12 cellular contexts compared by ENCODE assay signal in genomic region chr16:31135535-31136286, GRCh38. TPM values are rescaled to one million over a fixed set of nuclear protein-coding genes. Genes with fewer than 3 reads are reported as not detected.
DNase-seq lines count a peak whose midpoint lies in the region; ATAC-seq and TF ChIP-seq lines count a peak whose summit lies in the region.
"Had no signal": no experiment of that assay in that cellular context is flagged by ENCODE, and none has a peak within 500 bp of the region (broad histone marks: within the 10 kb centered on the region; RNA-seq: fewer than 3 reads in every experiment).

TSS of gene PRSS8 (minus strand) at chr16:31135727. CDS start at chr16:31135498, 229 bp downstream.

- H3K36me3 ChIP-seq in colonic mucosa (no peaks in the 10 kb centered on the region), mesenchymal stem cell (ENCODE audit: control insufficient read depth in 1 of 2, insufficient read depth in 2 of 2, low read depth in 1 of 2, low read length in 2 of 2) (peaks cover 6 to 28% of the 10 kb centered on the region in 2 experiments)

- intact Hi-C loops in colonic mucosa (cut with DNase I) = no loop called here
- intact Hi-C loops in natural killer cell (cut with micrococcal nuclease) = no loop called here

- ATAC-seq in natural killer cell (no peak), HG03565 (IDR thresholded peaks at IDR 0.05; ENCODE audit: unreplicated experiment) (no peak), GM18909 (IDR thresholded peaks at IDR 0.05; ENCODE audit: poor library complexity, unreplicated experiment) (no peak)
- ATAC-seq: sciatic nerve had no signal

- peaks cover 20% of the 10 kb centered on the region for H3K4me1 ChIP-seq in colonic mucosa
- peaks cover 19% of the 10 kb centered on the region for H3K4me1 ChIP-seq in mesenchymal stem cell (ENCODE audit: control insufficient read depth, insufficient read depth, low read depth, low read length)

- no peaks in the 10 kb centered on the region for H3K27me3 Mint-ChIP-seq in natural killer cell (ENCODE audit: low read depth in 2 of 2)
- H3K27me3 Mint-ChIP-seq: CD4-positive, alpha-beta memory T cell had no signal

- WGBS in mesenchymal stem cell = 37% methylated on average over 20 of the region's 22 CpGs

- no peak within 1 kb of the TSS for H2AK5ac ChIP-seq in mesenchymal stem cell (ENCODE audit: low read length, severe bottlenecking)

- no peaks in the 10 kb centered on the region for H3K79me1 ChIP-seq in mesenchymal stem cell (replicated peaks; ENCODE audit: low read length, poor library complexity, severe bottlenecking)

- no peaks in the 10 kb centered on the region for H3K27me3 ChIP-seq in colonic mucosa
- H3K27me3 ChIP-seq in mesenchymal stem cell (ENCODE audit: control insufficient read depth in 1 of 2, insufficient read depth in 1 of 2, low read length in 2 of 2) = peaks cover 8 to 13% of the 10 kb centered on the region in 2 experiments

- H2BK12ac ChIP-seq in mesenchymal stem cell (ENCODE audit: low read length in 2 of 2) = no peak within 1 kb of the TSS

- no peak within 1 kb of the TSS for H2BK5ac ChIP-seq in mesenchymal stem cell (ENCODE audit: low read depth, low read length, poor library complexity, severe bottlenecking)

- no peak within 1 kb of the TSS for H2BK15ac ChIP-seq in mesenchymal stem cell (ENCODE audit: low read depth, poor library complexity, severe bottlenecking)

- no peak within 1 kb of the TSS for H2BK120ac ChIP-seq in mesenchymal stem cell (ENCODE audit: low read depth, low read length)

- no peak for TF ChIP-seq CTCF in 22Rv1 (IDR thresholded peaks at IDR 0.05)
- TF ChIP-seq CTCF in colonic mucosa (IDR thresholded peaks at IDR 0.05) = no peak
- TF ChIP-seq CTCF in natural killer cell (IDR thresholded peaks at IDR 0.05) = no peak

- H3K9me3 Mint-ChIP-seq in natural killer cell = no peaks in the 10 kb centered on the region
- H3K9me3 Mint-ChIP-seq: CD4-positive, alpha-beta memory T cell had no signal

- no peaks in the 10 kb centered on the region for H3K9me3 ChIP-seq in colonic mucosa
- H3K9me3 ChIP-seq in mesenchymal stem cell (ENCODE audit: control insufficient read depth, low read length) = no peaks in the 10 kb centered on the region

- H3K4ac ChIP-seq in mesenchymal stem cell (ENCODE audit: low read depth in 1 of 2, low read length in 2 of 2) = peak within 1 kb of the TSS in 1 of 2 experiments; percentile 30

- no peak within 1 kb of the TSS for H4K91ac ChIP-seq in mesenchymal stem cell (ENCODE audit: low read length)

- no peaks in the 10 kb centered on the region for H3K36me3 Mint-ChIP-seq in natural killer cell

- DNase-seq in HPDE6-E6E7 (ENCODE audit: extremely low spot score) (peak; percentile 76), colonic mucosa (peak; percentile 97), mesenchymal stem cell (no peak), natural killer cell (no peak), HuH-7 (ENCODE audit: low spot score) (no peak)
- DNase-seq: CD4-positive, alpha-beta memory T cell; foreskin fibroblast; NCI-H1417 had no signal

- H2AFZ ChIP-seq in mesenchymal stem cell (ENCODE audit: low read depth, low read length) = no peak within 1 kb of the TSS

- H3K4me2 ChIP-seq in mesenchymal stem cell (ENCODE audit: low read length, poor library complexity, severe bottlenecking) = no peak within 1 kb of the TSS

- H3K23ac ChIP-seq in mesenchymal stem cell (ENCODE audit: low read length in 2 of 2) = no peak within 1 kb of the TSS

- no peaks in the 10 kb centered on the region for H3K4me1 Mint-ChIP-seq in natural killer cell

- H3K9ac ChIP-seq in colonic mucosa (ENCODE audit: low read depth in 2 of 2, low read length in 2 of 2) = peak within 1 kb of the TSS; percentile 79 to 100
- H3K9ac ChIP-seq in mesenchymal stem cell (ENCODE audit: low read length) = no peak within 1 kb of the TSS

- no peak within 1 kb of the TSS for H3K4me3 Mint-ChIP-seq in natural killer cell
- H3K4me3 Mint-ChIP-seq: CD4-positive, alpha-beta memory T cell had no signal

- H3K14ac ChIP-seq in mesenchymal stem cell (ENCODE audit: low read length in 2 of 2) = no peak within 1 kb of the TSS

- H3K27ac Mint-ChIP-seq in natural killer cell = no peak within 1 kb of the TSS

- H4K8ac ChIP-seq in mesenchymal stem cell (ENCODE audit: low read length) = peak within 1 kb of the TSS; percentile 49

- H3K4me3 ChIP-seq in colonic mucosa (peak within 1 kb of the TSS; percentile 63), mesenchymal stem cell (ENCODE audit: insufficient read depth in 1 of 2, low read depth in 1 of 2, low read length in 2 of 2) (no peak within 1 kb of the TSS)

- H3K27ac ChIP-seq in 22Rv1 (peak within 1 kb of the TSS; percentile 42), colonic mucosa (peak within 1 kb of the TSS; percentile 98), mesenchymal stem cell (ENCODE audit: low read length, poor library complexity, severe bottlenecking) (no peak within 1 kb of the TSS)

- H3K18ac ChIP-seq in mesenchymal stem cell (ENCODE audit: low read depth in 1 of 2, low read length in 2 of 2) = no peak within 1 kb of the TSS

RNA-seq across cellular contexts. Expression of gene PRSS8, which starts in this region (rescaled TPM):
- total RNA-seq in colonic mucosa (100 to 1,000 TPM; 337 to 347 TPM), natural killer cell (not detected)
- polyA plus RNA-seq in mesenchymal stem cell (2013, experiment 1 of 2) = not detected
- polyA plus RNA-seq in mesenchymal stem cell (2013, experiment 2 of 2) = not detected
- total RNA-seq: CD4-positive, alpha-beta memory T cell; sciatic nerve had no signal

Comparison
In these comparisons a context has a peak if more than half of its experiments do, and no peak if none do; other contexts are left out.
1. RNA of gene PRSS8 (total RNA-seq): 337 to 347 TPM in colonic mucosa; not detected in natural killer cell; every median in the first group is over 100 times any median in the second.
2. DNase-seq: peak in HPDE6-E6E7 (single experiment) and colonic mucosa (single experiment); none in mesenchymal stem cell (single experiment), natural killer cell (single experiment) and HuH-7 (single experiment).